In the genomic region with DNA sequence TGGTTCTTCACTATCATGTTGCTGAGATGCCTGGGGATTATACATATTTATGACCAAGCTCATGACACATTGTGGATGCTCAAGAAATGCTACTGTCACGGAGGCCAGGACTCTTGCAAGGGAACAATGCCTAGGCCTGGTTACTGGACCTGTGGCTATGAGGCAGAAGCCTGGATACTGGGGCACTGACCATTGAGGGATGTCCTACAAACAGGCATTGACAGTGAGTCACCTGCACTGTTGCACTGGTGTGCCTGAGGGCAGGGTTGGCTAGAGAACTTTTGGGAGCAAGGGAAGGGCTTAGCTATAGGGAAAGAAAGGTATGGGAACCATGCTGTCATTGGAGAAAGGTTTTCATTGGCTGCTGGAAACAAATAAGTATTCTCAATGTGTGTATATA, we compare ENCODE assay signal across 21 cellular contexts.
"Had no signal": no experiment of that assay in that cellular context is flagged by ENCODE, and none has a peak within 500 bp of the region (broad histone marks: within the 10 kb centered on the region; RNA-seq: fewer than 3 reads in every experiment).

No MANE protein-coding gene starts in this region.

- H3K36me3 ChIP-seq: adrenal gland, ascending aorta, brain microvascular endothelial cell, heart left ventricle, left lung, tibial nerve had no signal

- H3K27ac ChIP-seq: adrenal gland, ascending aorta, brain microvascular endothelial cell, dorsolateral prefrontal cortex, heart left ventricle, left lung, tibial nerve had no signal

- H3K27me3 ChIP-seq: adrenal gland, ascending aorta, brain microvascular endothelial cell, heart left ventricle, left lung, tibial nerve had no signal

- ATAC-seq: activated T-helper 17 cell treated with anti-CD3 and anti-CD28 coated beads, Interleukin-2, amount 50 U/mL, for 72 hours; effector memory CD8-positive, alpha-beta T cell; heart left ventricle; left lung; naive thymus-derived CD4-positive, alpha-beta T cell; right cardiac atrium; stimulated activated naive CD8-positive, alpha-beta T cell treated with anti-CD3 and anti-CD28 coated beads, Interleukin-15, amount 100 ng/mL, for 72 hours had no signal

- H3K27ac Mint-ChIP-seq: activated naive CD8-positive, alpha-beta T cell; activated T-cell treated with anti-CD3 and anti-CD28 coated beads, Interleukin-2, amount 50 U/mL, for 24 hours; activated T-helper 17 cell treated with anti-CD3 and anti-CD28 coated beads, Interleukin-2, amount 50 U/mL, for 72 hours; effector memory CD8-positive, alpha-beta T cell; naive thymus-derived CD4-positive, alpha-beta T cell; progenitor cell of endocrine pancreas; stimulated activated naive CD8-positive, alpha-beta T cell treated with anti-CD3 and anti-CD28 coated beads, Interleukin-15, amount 100 ng/mL, for 72 hours had no signal

- H3K4me1 Mint-ChIP-seq: activated T-helper 17 cell treated with anti-CD3 and anti-CD28 coated beads, Interleukin-2, amount 50 U/mL, for 72 hours; central memory CD8-positive, alpha-beta T cell; stimulated activated naive CD8-positive, alpha-beta T cell treated with anti-CD3 and anti-CD28 coated beads, Interleukin-15, amount 100 ng/mL, for 72 hours had no signal

- H3K4me3 ChIP-seq: adrenal gland, ascending aorta, dorsolateral prefrontal cortex, heart left ventricle, left lung, lung, tibial nerve had no signal

- H3K4me1 ChIP-seq: adrenal gland, ascending aorta, heart left ventricle, left lung, tibial nerve had no signal

- H3K9me3 ChIP-seq: adrenal gland, ascending aorta, heart left ventricle, left lung, tibial nerve had no signal

- DNase-seq: activated CD8-positive, alpha-beta memory T cell treated with anti-CD3 and anti-CD28 coated beads, Interleukin-2, amount 50 U/mL, for 4 hours; activated naive CD4-positive, alpha-beta T cell; activated T-cell treated with anti-CD3 and anti-CD28 coated beads, Interleukin-2, amount 50 U/mL, for 24 hours; adrenal gland; brain microvascular endothelial cell; dorsolateral prefrontal cortex; effector memory CD8-positive, alpha-beta T cell; heart left ventricle; left lung; naive thymus-derived CD4-positive, alpha-beta T cell; right cardiac atrium; stimulated activated CD4-positive, alpha-beta T cell treated with anti-CD3 and anti-CD28 coated beads, Interleukin-12 subunit alpha, Interleukin-12 subunit beta, amount 100 ng/mL, for 4 hours; stimulated activated naive CD8-positive, alpha-beta T cell treated with anti-CD3 and anti-CD28 coated beads, Interleukin-15, amount 100 ng/mL, for 72 hours; T-helper 1 cell had no signal

- H3K27me3 Mint-ChIP-seq: activated naive CD8-positive, alpha-beta T cell; activated T-cell treated with anti-CD3 and anti-CD28 coated beads, Interleukin-2, amount 50 U/mL, for 24 hours; activated T-helper 17 cell treated with anti-CD3 and anti-CD28 coated beads, Interleukin-2, amount 50 U/mL, for 72 hours; central memory CD8-positive, alpha-beta T cell; stimulated activated naive CD8-positive, alpha-beta T cell treated with anti-CD3 and anti-CD28 coated beads, Interleukin-15, amount 100 ng/mL, for 72 hours had no signal

- H3K4me3 Mint-ChIP-seq: activated naive CD8-positive, alpha-beta T cell; activated T-cell treated with anti-CD3 and anti-CD28 coated beads, Interleukin-2, amount 50 U/mL, for 24 hours; activated T-helper 17 cell treated with anti-CD3 and anti-CD28 coated beads, Interleukin-2, amount 50 U/mL, for 72 hours; central memory CD8-positive, alpha-beta T cell; effector memory CD8-positive, alpha-beta T cell; naive thymus-derived CD4-positive, alpha-beta T cell; stimulated activated naive CD8-positive, alpha-beta T cell treated with anti-CD3 and anti-CD28 coated beads, Interleukin-15, amount 100 ng/mL, for 72 hours had no signal

- H3K9me3 Mint-ChIP-seq: activated T-cell treated with anti-CD3 and anti-CD28 coated beads, Interleukin-2, amount 50 U/mL, for 24 hours; activated T-helper 17 cell treated with anti-CD3 and anti-CD28 coated beads, Interleukin-2, amount 50 U/mL, for 72 hours; central memory CD8-positive, alpha-beta T cell; effector memory CD8-positive, alpha-beta T cell; stimulated activated naive CD8-positive, alpha-beta T cell treated with anti-CD3 and anti-CD28 coated beads, Interleukin-15, amount 100 ng/mL, for 72 hours had no signal
